8 cellular contexts compared by ENCODE assay signal in genomic region chr6:35919827-35920751, GRCh38. TPM values are rescaled to one million over a fixed set of nuclear protein-coding genes. Genes with fewer than 3 reads are reported as not detected.
DNase-seq lines count a peak whose midpoint lies in the region; FAIRE-seq and TF ChIP-seq lines count a peak whose summit lies in the region.

No MANE protein-coding gene starts in this region.

- H3K27ac Mint-ChIP-seq in activated CD4-positive, alpha-beta memory T cell treated with anti-CD3 and anti-CD28 coated beads for 36 hours = peak overlapping the region; percentile 96

- peak overlapping the region; percentile 68 for H2BK5ac ChIP-seq in H1 (ENCODE audit: low read depth, low read length)

- peaks cover 4% of the 10 kb centered on the region; the same call in 1 of the 2 replicates for H3F3A ChIP-seq in MM.1S (ENCODE audit: insufficient read depth, low read length)

- DNase-seq in GM12865 (ENCODE audit: low read depth) = peak; percentile 57
- DNase-seq in H7 = peak; percentile 72
- DNase-seq in MM.1S = peak; percentile 36
- peak; percentile 76 for DNase-seq in activated CD4-positive, alpha-beta memory T cell treated with anti-CD3 and anti-CD28 coated beads for 36 hours
- DNase-seq in H1 (ENCODE audit: low read depth in 1 of 2, low spot score in 2 of 2) = peak in 1 of 2 experiments; percentile 66
- DNase-seq in mucosa of gallbladder (ENCODE audit: low spot score) = peak; percentile 33
- DNase-seq in stimulated activated CD8-positive, alpha-beta memory T cell treated with anti-CD3 and anti-CD28 coated beads, Interleukin-4, amount 100 ng/mL, for 24 hours (ENCODE audit: low read depth) = peak; percentile 21
- no peak for DNase-seq in putamen (ENCODE audit: low spot score)

- CTCF ChIA-PET in activated CD4-positive, alpha-beta memory T cell treated with anti-CD3 and anti-CD28 coated beads for 36 hours (lab: Charles Lee) = interaction anchor here (1.1 kb wide), 1 partner anchor 175 kb away, joined by 4 read pairs; no protein-coding TSS in a partner anchor
- CTCF ChIA-PET in H1 (lab: Charles Lee; ENCODE audit: partially characterized antibody) = interaction anchor here (0.6 to 1.0 kb wide), 2 partner anchors 38 to 162 kb away, joined by 3 read pairs; no protein-coding TSS in a partner anchor

- H2BK120ac ChIP-seq in H1 (replicated peaks; ENCODE audit: low read depth, low read length) = no peak overlapping the region

- H4K91ac ChIP-seq in H1 (replicated peaks; ENCODE audit: insufficient read length, low read length) = peak overlapping the region; percentile 83

- no peak overlapping the region for H3K14ac ChIP-seq in H1 (ENCODE audit: insufficient read length)

- peak overlapping the region; percentile 86 for H3K4me3 Mint-ChIP-seq in activated CD4-positive, alpha-beta memory T cell treated with anti-CD3 and anti-CD28 coated beads for 36 hours

- no peak for FAIRE-seq in H1 (lab: Jason Lieb, UNC)

- H4K8ac ChIP-seq in H1 (ENCODE audit: extremely low read depth, insufficient read depth, low read length) = peak overlapping the region; percentile 69

- H3K4me3 ChIP-seq in GM12865 (ENCODE audit: low read depth, low read length) (peak overlapping the region; percentile 98), H7 (ENCODE audit: insufficient read depth, low read depth, low read length) (peak overlapping the region; percentile 98), MM.1S (ENCODE audit: low read length) (peak overlapping the region; percentile 99), H1 (ENCODE audit: extremely low read depth in 1 of 4, insufficient read depth in 2 of 4, low read depth in 3 of 4, low read length in 4 of 4) (peak overlapping the region; percentile 83 to 97 (median 86))

- H3K9ac ChIP-seq in MM.1S (ENCODE audit: low read length) = peak overlapping the region; percentile 86
- peak overlapping the region; percentile 67 to 90 (median 78) for H3K9ac ChIP-seq in H1 (replicated peaks in 1 of 4; ENCODE audit: extremely low read depth in 1 of 4, low read depth in 3 of 4, low read length in 3 of 4)

- intact Hi-C loops in activated CD4-positive, alpha-beta memory T cell treated with anti-CD3 and anti-CD28 coated beads for 36 hours (cut with micrococcal nuclease) = loop anchor here (2.0 to 5.0 kb wide), 2 partner anchors 52 to 107 kb away; partner anchors contain the start of gene MAPK14

- H3K27me3 ChIP-seq in H7 (ENCODE audit: control insufficient read depth, insufficient read depth, low read length) = no peaks in the 10 kb centered on the region
- H3K27me3 ChIP-seq in MM.1S (replicated peaks; ENCODE audit: insufficient read depth, low read length) = no peaks in the 10 kb centered on the region
- H3K27me3 ChIP-seq in H1 (replicated peaks in 1 of 4; ENCODE audit: control insufficient read depth in 3 of 4, extremely low read depth in 1 of 4, insufficient read depth in 3 of 4, low read length in 3 of 4) = 0 out of 7 replicates have a peak, but pooled peaks cover 0 to 4% (median 0%) of the 10 kb centered on the region in 4 experiments

- POLR2A ChIA-PET in activated CD4-positive, alpha-beta memory T cell treated with anti-CD3 and anti-CD28 coated beads for 36 hours (lab: Charles Lee) = interaction anchor here (0.6 to 1.6 kb wide), 3 partner anchors 107 to 122 kb away, joined by 5 to 10 read pairs (median 5); partner anchors contain the start of gene MAPK14
- POLR2A ChIA-PET in H1 (lab: Charles Lee; ENCODE audit: partially characterized antibody) = interaction anchor here (0.9 to 3.3 kb wide), 12 partner anchors 8 to 172 kb away, joined by 3 to 27 read pairs (median 4); partner anchors contain the start of gene MAPK14

- no peak overlapping the region for H3K56ac ChIP-seq in H1 (replicated peaks; ENCODE audit: insufficient read length, low read depth, low read length)

- no peak for TF ChIP-seq EP300 in H1 (IDR thresholded peaks at IDR 0.05; ENCODE audit: borderline replicate concordance in 1 of 2, low read depth in 2 of 2, low read length in 2 of 2)

- peaks cover 12% of the 10 kb centered on the region for H3K23me2 ChIP-seq in H1 (ENCODE audit: low read depth, low read length)

- H2AK5ac ChIP-seq in H1 (ENCODE audit: low read depth, low read length) = peak overlapping the region; percentile 17; the same call in 1 of the 2 replicates

- H3K4me2 ChIP-seq in MM.1S (ENCODE audit: low read depth, low read length) (peak overlapping the region; percentile 88), H1 (ENCODE audit: insufficient read depth in 1 of 2, low read depth in 2 of 2, low read length in 2 of 2) (peak overlapping the region; percentile 87 to 89)

- H2BK12ac ChIP-seq in H1 (ENCODE audit: low read depth, low read length) = no peak overlapping the region

- peaks cover 41% of the 10 kb centered on the region for H3K4me1 Mint-ChIP-seq in activated CD4-positive, alpha-beta memory T cell treated with anti-CD3 and anti-CD28 coated beads for 36 hours (ENCODE audit: low read depth)

- H3K36me3 ChIP-seq in H7 (replicated peaks; ENCODE audit: control insufficient read depth, insufficient read depth, low read length) (peaks cover 2% of the 10 kb centered on the region), MM.1S (replicated peaks; ENCODE audit: insufficient read depth, low read length) (no peaks in the 10 kb centered on the region; the same call in 1 of the 2 replicates), H1 (ENCODE audit: control insufficient read depth in 2 of 4, insufficient read depth in 4 of 4, low read length in 3 of 4) (peaks cover 0 to 11% (median 6%) of the 10 kb centered on the region in 4 experiments; a peak in 3 of 8 replicates)

- H2BK20ac ChIP-seq in H1 (ENCODE audit: low read length) = no peak overlapping the region

- 2% methylated on average over 44 of the region's 50 CpGs; no CpG with 5 or more reads in 1 of the 2 experiments for WGBS in H1 (ENCODE audit: extremely low coverage in 1 of 2, insufficient coverage in 1 of 2, insufficient read length in 1 of 2, insufficient replicate concordance in 2 of 2, low coverage in 1 of 2, low lambda C conversion rate in 2 of 2, missing lambda C conversion rate in 1 of 2), 2 experiments

- H3K9me2 ChIP-seq in MM.1S (replicated peaks; ENCODE audit: insufficient read depth, low read length) = no peaks in the 10 kb centered on the region

- no peaks in the 10 kb centered on the region for H3K27me3 Mint-ChIP-seq in activated CD4-positive, alpha-beta memory T cell treated with anti-CD3 and anti-CD28 coated beads for 36 hours

- H3K27ac ChIP-seq in MM.1S (ENCODE audit: low read length) = peak overlapping the region; percentile 45; the same call in 1 of the 2 replicates
- peak overlapping the region; percentile 54; the same call in 1 of the 2 replicates for H3K27ac ChIP-seq in H1 (ENCODE audit: low read depth, low read length)

- H3K4ac ChIP-seq in H1 (replicated peaks; ENCODE audit: insufficient read length, low read depth, low read length) = no peak overlapping the region

- H3K23ac ChIP-seq in H1 (ENCODE audit: insufficient read length) = no peak overlapping the region

- no peak for TF ChIP-seq POLR2A in H1 (IDR thresholded peaks at IDR 0.05; ENCODE audit: control extremely low read depth in 1 of 2, low read depth in 2 of 2, low read length in 2 of 2)

- H3K79me2 ChIP-seq in MM.1S (ENCODE audit: low read length) (peaks cover 65% of the 10 kb centered on the region), H1 (ENCODE audit: control insufficient read depth in 1 of 2, insufficient read depth in 2 of 2, low read length in 2 of 2) (peaks cover 11 to 49% of the 10 kb centered on the region in 2 experiments; a peak in 3 of 4 replicates)

- peak overlapping the region; percentile 98; the same call in 1 of the 2 replicates for H3K18ac ChIP-seq in H1 (ENCODE audit: extremely low read depth, low read length)

- no peak for TF ChIP-seq RAD21 in H1 (IDR thresholded peaks at IDR 0.05 in 1 of 2, conservative IDR thresholded peaks at IDR 0.05 in 1 of 2; ENCODE audit: low read depth in 2 of 2, low read length in 2 of 2)

- peaks cover 2% of the 10 kb centered on the region; the same call in 1 of the 2 replicates for H3K79me1 ChIP-seq in H1 (ENCODE audit: low read depth, low read length)

- no peaks in the 10 kb centered on the region for H3K9me3 ChIP-seq in MM.1S (replicated peaks; ENCODE audit: insufficient read depth, low read length)
- no peaks in the 10 kb centered on the region for H3K9me3 ChIP-seq in H1 (ENCODE audit: insufficient read depth in 2 of 2, low read depth in 1 of 2, low read length in 1 of 2)

- peak overlapping the region; percentile 27 for H4K5ac ChIP-seq in H1 (ENCODE audit: insufficient read length, low read depth, low read length)

- H3K9me3 Mint-ChIP-seq in activated CD4-positive, alpha-beta memory T cell treated with anti-CD3 and anti-CD28 coated beads for 36 hours = no peaks in the 10 kb centered on the region

- no peak overlapping the region; the same call in 1 of the 2 replicates for H2BK15ac ChIP-seq in H1 (ENCODE audit: low read length)

- H4K20me1 ChIP-seq in MM.1S (ENCODE audit: insufficient read depth, low read length) = no peaks in the 10 kb centered on the region
- H4K20me1 ChIP-seq in H1 (replicated peaks in 1 of 2; ENCODE audit: control insufficient read depth in 1 of 2, insufficient read depth in 2 of 2, low read length in 2 of 2) = peaks cover 11 to 14% of the 10 kb centered on the region in 2 experiments

- TF ChIP-seq CTCF in GM12865 (IDR thresholded peaks at IDR 0.05; ENCODE audit: insufficient read depth, low read depth, low read length, missing control alignments) (no peak), MM.1S (IDR thresholded peaks at IDR 0.05; ENCODE audit: low read length) (no peak), H1 (IDR thresholded peaks at IDR 0.05; ENCODE audit: control extremely low read depth in 1 of 3, insufficient read depth in 1 of 3, low read depth in 1 of 3, low read length in 3 of 3) (no peak)

- peak overlapping the region; percentile 83 for H2AFZ ChIP-seq in MM.1S (ENCODE audit: low read length)
- H2AFZ ChIP-seq in H1 (ENCODE audit: low read length) = no peak overlapping the region

- peaks cover 23% of the 10 kb centered on the region for H3K36me3 Mint-ChIP-seq in activated CD4-positive, alpha-beta memory T cell treated with anti-CD3 and anti-CD28 coated beads for 36 hours

- peaks cover 11% of the 10 kb centered on the region for H3K4me1 ChIP-seq in MM.1S (ENCODE audit: low read length)
- peaks cover 0 to 8% (median 0%) of the 10 kb centered on the region in 4 experiments; a peak in 1 of 7 replicates for H3K4me1 ChIP-seq in H1 (replicated peaks in 1 of 4; ENCODE audit: control insufficient read depth in 3 of 4, insufficient read depth in 4 of 4, low read length in 3 of 4)

RNA-seq across cellular contexts. Expression of gene SRPK1, which starts 0.8 kb away (rescaled TPM):
- total RNA-seq in H7 (2014; rRNA removed; shearing (Covaris generic)) = 74.1 and 92.0 TPM in 2 replicates
- total RNA-seq in activated CD4-positive, alpha-beta memory T cell treated with anti-CD3 and anti-CD28 coated beads for 36 hours = 100 to 1,000 TPM; 134 to 143 TPM
- total RNA-seq in H1 (2021; fragmentation: NEBNext Ultra II Directional; extraction: Animal tissue kit (Norgen Biotek cat#: 25700)) = 102 and 116 TPM in 2 replicates
- polyA plus RNA-seq in H1 (2011; rRNA removed) = 17.2 and 25.7 TPM in 2 replicates
- 34.6 TPM for polyA plus RNA-seq in H1 (2011; cell fraction: cytosol; rRNA removed)
- polyA plus RNA-seq in H1 (2011; cell fraction: nucleus; rRNA removed) = 25.3 TPM
- polyA plus RNA-seq in H1 (2012, experiment 1 of 2) = 34.9 to 62.1 TPM (median 40.4 TPM) in 4 replicates
- polyA plus RNA-seq in H1 (2012, experiment 2 of 2) = 4.2 TPM
- 60.6 TPM for polyA plus RNA-seq in H1 (2013, experiment 1 of 2)
- polyA plus RNA-seq in H1 (2013, experiment 2 of 2) = 58.4 TPM
- polyA minus RNA-seq in H1 (2011; rRNA and poly(A)+ RNA removed) = 69.5 and 97.8 TPM in 2 replicates
- 62.9 TPM for polyA minus RNA-seq in H1 (2011; cell fraction: cytosol; rRNA and poly(A)+ RNA removed)
- 135 TPM for polyA minus RNA-seq in H1 (2011; cell fraction: nucleus; rRNA and poly(A)+ RNA removed)
- 39.9 TPM for total RNA-seq in mucosa of gallbladder
